10 cellular contexts compared by ENCODE assay signal in the genomic region with DNA sequence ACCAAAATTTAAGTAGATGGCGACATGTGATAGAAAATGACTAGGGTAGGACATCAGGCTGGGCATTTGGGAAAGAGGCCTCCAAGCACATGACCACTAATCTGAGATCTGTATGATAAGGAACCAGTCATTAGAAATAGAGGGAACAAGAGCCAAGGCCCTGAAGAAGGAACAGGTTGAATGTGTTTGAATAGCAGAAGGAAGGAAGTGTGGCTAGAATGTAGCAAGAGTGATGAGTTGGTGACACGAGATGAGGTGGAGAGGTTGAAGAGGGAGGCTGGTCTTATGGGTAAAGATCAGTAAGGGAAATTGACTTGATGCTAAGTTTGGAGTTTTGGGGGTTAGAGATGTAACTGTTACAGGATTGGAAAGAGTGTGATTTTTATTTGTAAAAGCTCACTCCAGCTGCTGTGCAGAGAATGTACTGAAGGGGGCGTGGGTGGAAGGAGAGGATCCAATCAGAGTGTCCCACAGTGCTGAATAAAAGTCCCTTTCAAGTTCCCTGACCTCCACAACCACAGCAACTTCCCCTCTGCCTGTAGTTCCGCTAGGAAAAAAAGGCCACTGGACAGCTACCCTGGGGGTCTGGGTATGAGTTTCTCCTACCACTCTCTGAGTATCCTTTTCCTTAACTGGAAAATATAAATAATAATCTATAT.
DNase-seq lines count a peak whose midpoint lies in the region; ATAC-seq and TF ChIP-seq lines count a peak whose summit lies in the region.
"Had no signal": no experiment of that assay in that cellular context is flagged by ENCODE, and none has a peak within 500 bp of the region (broad histone marks: within the 10 kb centered on the region; RNA-seq: fewer than 3 reads in every experiment).

No MANE protein-coding gene starts in this region.

- DNase-seq in activated naive CD4-positive, alpha-beta T cell treated with anti-CD3 and anti-CD28 coated beads for 36 hours, result peak; percentile 40
- DNase-seq in activated naive CD4-positive, alpha-beta T cell (lab: John Stamatoyannopoulos, UW), result no peak
- peak; percentile 20 for DNase-seq in KBM-7
- no peak for DNase-seq in chondrocyte (ENCODE audit: low spot score)
- no peak for DNase-seq in left ventricle myocardium inferior
- DNase-seq: kidney, NCI-H1105 had no signal

- peaks cover 3% of the 10 kb centered on the region for H3K9me3 ChIP-seq in left ventricle myocardium inferior (replicated peaks)

- H3K27me3 Mint-ChIP-seq in activated naive CD4-positive, alpha-beta T cell treated with anti-CD3 and anti-CD28 coated beads for 36 hours (ENCODE audit: low read depth), result peaks cover 23% of the 10 kb centered on the region
- peaks cover 51% of the 10 kb centered on the region for H3K27me3 Mint-ChIP-seq in chondrocyte (ENCODE audit: low read depth)
- peaks cover 40% of the 10 kb centered on the region for H3K27me3 Mint-ChIP-seq in stimulated activated memory B cell treated with anti-CD40 and anti-IgM and Interleukin-4, amounts not matched to agents 10 μg/mL and 1 μg/mL and 100 μg/mL, for 72 hours

- TF ChIP-seq CTCF in chondrocyte (IDR thresholded peaks at IDR 0.05) (peak; percentile 27), left ventricle myocardium inferior (IDR thresholded peaks at IDR 0.05; ENCODE audit: borderline replicate concordance) (no peak)

- H3K4me3 Mint-ChIP-seq in activated naive CD4-positive, alpha-beta T cell treated with anti-CD3 and anti-CD28 coated beads for 36 hours, result no peak overlapping the region
- no peak overlapping the region for H3K4me3 Mint-ChIP-seq in chondrocyte (ENCODE audit: unreplicated experiment)
- no peak overlapping the region for H3K4me3 Mint-ChIP-seq in stimulated activated memory B cell treated with anti-CD40 and anti-IgM and Interleukin-4, amounts not matched to agents 10 μg/mL and 1 μg/mL and 100 μg/mL, for 72 hours

- H3K4me1 Mint-ChIP-seq in activated naive CD4-positive, alpha-beta T cell treated with anti-CD3 and anti-CD28 coated beads for 36 hours (ENCODE audit: low read depth), result peaks cover 15% of the 10 kb centered on the region
- peaks cover 10% of the 10 kb centered on the region for H3K4me1 Mint-ChIP-seq in chondrocyte (ENCODE audit: low read depth)
- peaks cover 10% of the 10 kb centered on the region for H3K4me1 Mint-ChIP-seq in stimulated activated memory B cell treated with anti-CD40 and anti-IgM and Interleukin-4, amounts not matched to agents 10 μg/mL and 1 μg/mL and 100 μg/mL, for 72 hours

- ATAC-seq in stimulated activated memory B cell treated with anti-CD40 and anti-IgM and Interleukin-4, amounts not matched to agents 10 μg/mL and 1 μg/mL and 100 μg/mL, for 72 hours, result peak; percentile 25
- ATAC-seq in HG03460 (IDR thresholded peaks at IDR 0.05; ENCODE audit: unreplicated experiment) (no peak), HG03439 (IDR thresholded peaks at IDR 0.05; ENCODE audit: unreplicated experiment) (no peak)

- no peak overlapping the region for H3K27ac ChIP-seq in left ventricle myocardium inferior (replicated peaks)

- H3K4me1 ChIP-seq in left ventricle myocardium inferior, result peaks cover 28% of the 10 kb centered on the region

- no peak overlapping the region for H3K4me3 ChIP-seq in left ventricle myocardium inferior

- H3K27me3 ChIP-seq in left ventricle myocardium inferior (ENCODE audit: low read depth), result peaks cover 70% of the 10 kb centered on the region

- no peaks in the 10 kb centered on the region for H3K9me3 Mint-ChIP-seq in activated naive CD4-positive, alpha-beta T cell treated with anti-CD3 and anti-CD28 coated beads for 36 hours
- peaks cover 11% of the 10 kb centered on the region for H3K9me3 Mint-ChIP-seq in chondrocyte (ENCODE audit: low read depth)
- no peaks in the 10 kb centered on the region for H3K9me3 Mint-ChIP-seq in stimulated activated memory B cell treated with anti-CD40 and anti-IgM and Interleukin-4, amounts not matched to agents 10 μg/mL and 1 μg/mL and 100 μg/mL, for 72 hours

- H3K36me3 Mint-ChIP-seq in activated naive CD4-positive, alpha-beta T cell treated with anti-CD3 and anti-CD28 coated beads for 36 hours (ENCODE audit: low read depth), result no peaks in the 10 kb centered on the region
- H3K36me3 Mint-ChIP-seq in chondrocyte (ENCODE audit: low read depth), result no peaks in the 10 kb centered on the region
- peaks cover 5% of the 10 kb centered on the region for H3K36me3 Mint-ChIP-seq in stimulated activated memory B cell treated with anti-CD40 and anti-IgM and Interleukin-4, amounts not matched to agents 10 μg/mL and 1 μg/mL and 100 μg/mL, for 72 hours

- intact Hi-C loops in activated naive CD4-positive, alpha-beta T cell treated with anti-CD3 and anti-CD28 coated beads for 36 hours (cut with micrococcal nuclease), result no loop called here
- intact Hi-C loops in left ventricle myocardium inferior (cut with micrococcal nuclease), result no loop called here

- in situ Hi-C loops in KBM-7 (cut with MboI; ENCODE audit: low pct_unique_long_range_greater_than_20kb, low sequenced_read_pairs), result no loop called here

- H3K27ac Mint-ChIP-seq in activated naive CD4-positive, alpha-beta T cell treated with anti-CD3 and anti-CD28 coated beads for 36 hours, result no peak overlapping the region
- no peak overlapping the region for H3K27ac Mint-ChIP-seq in chondrocyte (ENCODE audit: unreplicated experiment)
- no peak overlapping the region for H3K27ac Mint-ChIP-seq in stimulated activated memory B cell treated with anti-CD40 and anti-IgM and Interleukin-4, amounts not matched to agents 10 μg/mL and 1 μg/mL and 100 μg/mL, for 72 hours

- CTCF ChIA-PET in activated naive CD4-positive, alpha-beta T cell treated with anti-CD3 and anti-CD28 coated beads for 36 hours (lab: Charles Lee), result no interaction called here

- no peaks in the 10 kb centered on the region for H3K36me3 ChIP-seq in left ventricle myocardium inferior

Comparison
In these comparisons a context has a peak if more than half of its experiments do, and no peak if none do; other contexts are left out.
1. DNase-seq: peak in activated naive CD4-positive, alpha-beta T cell treated with anti-CD3 and anti-CD28 coated beads for 36 hours (single experiment) and KBM-7 (single experiment); none in activated naive CD4-positive, alpha-beta T cell (0 of 4), chondrocyte (single experiment) and left ventricle myocardium inferior (single experiment).